11 cellular contexts compared by ENCODE assay signal in genomic region chr22:44574057-44574456, GRCh38.
DNase-seq lines count a peak whose midpoint lies in the region; ATAC-seq, FAIRE-seq and TF ChIP-seq lines count a peak whose summit lies in the region.
"Had no signal": no experiment of that assay in that cellular context is flagged by ENCODE, and none has a peak within 500 bp of the region (broad histone marks: within the 10 kb centered on the region; RNA-seq: fewer than 3 reads in every experiment).

No MANE protein-coding gene starts in this region.

- no peak for FAIRE-seq in GM12892 (lab: Jason Lieb, UNC)

- DNase-seq in AG10803 (ENCODE audit: low read depth) (peak; percentile 88), LHCN-M2 (ENCODE audit: low read depth) (peak; percentile 90), breast epithelium (ENCODE audit: low spot score in 2 of 2) (peak; percentile 55 to 70), left lung (peak; percentile 53 to 68), GM12892 (ENCODE audit: insufficient read length) (no peak), GM19238 (ENCODE audit: insufficient read length, low spot score) (no peak), NCI-H1092 treated with DMSO at 0.1 percent for 48 hours (lab: John Stamatoyannopoulos, UW) (no peak), NCI-H146 (lab: John Stamatoyannopoulos, UW) (no peak)
- DNase-seq: COR-L47; effector memory CD4-positive, alpha-beta T cell; NCI-H1092 had no signal

- H3K4me3 ChIP-seq in AG10803 (ENCODE audit: low read length) (no peak overlapping the region), breast epithelium (no peak overlapping the region), left lung (no peak overlapping the region)

- H3K9me3 ChIP-seq in breast epithelium (no peaks in the 10 kb centered on the region), left lung (peaks cover 0 to 2% of the 10 kb centered on the region in 2 donors)

- intact Hi-C loops in breast epithelium (cut with DNase I; ENCODE audit: low total_unique reads) = no loop called here
- intact Hi-C loops in left lung (cut with DNase I) = no loop called here

- TF ChIP-seq CTCF in AG10803 (conservative IDR thresholded peaks at IDR 0.05; ENCODE audit: low read length) (no peak), breast epithelium (IDR thresholded peaks at IDR 0.05) (no peak), left lung (IDR thresholded peaks at IDR 0.05) (no peak)

- H3K27ac ChIP-seq in breast epithelium = no peak overlapping the region
- no peak overlapping the region for H3K27ac ChIP-seq in left lung

- ATAC-seq in left lung = peak; percentile 91

- H3K27me3 ChIP-seq in breast epithelium = peaks cover 0 to 17% of the 10 kb centered on the region in 2 donors
- peaks cover 0 to 55% of the 10 kb centered on the region in 2 donors for H3K27me3 ChIP-seq in left lung

- H3K36me3 ChIP-seq in breast epithelium (no peaks in the 10 kb centered on the region), left lung (no peaks in the 10 kb centered on the region)

- no peak for TF ChIP-seq POLR2A in breast epithelium (IDR thresholded peaks at IDR 0.05)
- TF ChIP-seq POLR2A in GM12892 (IDR thresholded peaks at IDR 0.05; ENCODE audit: low read depth, low read length) = no peak

- H3K4me1 ChIP-seq in breast epithelium (no peaks in the 10 kb centered on the region), left lung (no peaks in the 10 kb centered on the region)

Comparison
In these comparisons a context has a peak if more than half of its experiments do, and no peak if none do; other contexts are left out.
1. DNase-seq: peak in AG10803 (single experiment), LHCN-M2 (single experiment), breast epithelium (2 of 2) and left lung (2 of 2); none in GM12892 (single experiment), GM19238 (single experiment), NCI-H1092 treated with DMSO at 0.1 percent for 48 hours (single experiment) and NCI-H146 (single experiment).